In the genomic region with DNA sequence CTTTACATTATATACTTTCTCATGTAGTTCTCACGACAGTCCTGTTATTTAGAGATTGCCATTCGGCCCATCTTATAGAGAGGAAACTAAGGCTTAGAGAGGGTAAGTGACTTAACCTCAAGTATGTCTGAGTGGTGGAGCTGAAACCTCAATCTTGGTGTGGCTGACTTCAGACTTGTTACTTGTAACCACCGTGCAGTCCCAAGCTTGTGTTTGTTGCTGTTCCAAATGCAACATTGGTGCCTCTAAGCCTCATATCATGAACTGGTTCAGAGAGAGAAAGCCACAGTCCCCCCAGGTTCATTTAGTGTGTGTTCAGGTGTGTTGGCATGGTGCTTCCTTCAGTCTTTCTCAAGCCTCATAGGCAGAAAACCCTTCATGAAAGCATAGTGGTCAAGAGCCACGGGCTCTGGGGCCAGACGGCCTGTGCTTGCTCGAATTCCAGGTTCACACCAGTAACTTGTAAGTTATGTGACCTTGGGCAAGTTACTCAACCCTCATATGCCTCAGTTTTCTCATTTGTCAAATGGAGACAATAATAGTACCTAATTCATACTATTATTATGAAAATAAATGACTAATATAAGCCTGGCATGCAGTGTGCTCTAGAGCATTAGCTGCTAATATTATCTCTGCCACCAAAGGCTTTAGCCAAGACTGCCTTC, we compare ENCODE assay signal across 10 cellular contexts. TPM values are rescaled to one million over a fixed set of nuclear protein-coding genes. Genes with fewer than 3 reads are reported as not detected.
A peak's percentile ranks its signal among the peaks of the same experiment; 100 is the strongest.
DNase-seq lines count a peak whose midpoint lies in the region; ATAC-seq and TF ChIP-seq lines count a peak whose summit lies in the region.
"Had no signal": no experiment of that assay in that cellular context is flagged by ENCODE, and none has a peak within 500 bp of the region (broad histone marks: within the 10 kb centered on the region; RNA-seq: fewer than 3 reads in every experiment).

No MANE protein-coding gene starts in this region.

- H3K4me1 Mint-ChIP-seq in activated CD8-positive, alpha-beta memory T cell treated with anti-CD3 and anti-CD28 coated beads, Interleukin-2, amount 10 ng/mL, durations not matched to agents 7 days and 5 days: peaks cover 10% of the 10 kb centered on the region
- peaks cover 8% of the 10 kb centered on the region for H3K4me1 Mint-ChIP-seq in activated T-helper 1 cell treated with anti-CD3 and anti-CD28 coated beads, Interleukin-12 subunit alpha, Interleukin-12 subunit beta, Interleukin-2, Interleukin-4 antibody, amounts not matched to agents 30 ng/mL and 10 ng/mL and 1 ng/mL, durations not matched to agents 14 hours and 24 hours and 36 hours (ENCODE audit: low read depth)

- DNase-seq in activated CD8-positive, alpha-beta memory T cell treated with anti-CD3 and anti-CD28 coated beads, Interleukin-2, amount 10 ng/mL, durations not matched to agents 7 days and 5 days: peak; percentile 86
- DNase-seq in activated CD8-positive, alpha-beta memory T cell treated with anti-CD3 and anti-CD28 coated beads, Interleukin-2, amount 50 U/mL, for 4 hours: no peak
- peak; percentile 42 for DNase-seq in activated T-helper 1 cell treated with anti-CD3 and anti-CD28 coated beads, Interleukin-12 subunit alpha, Interleukin-12 subunit beta, Interleukin-2, Interleukin-4 antibody, amounts not matched to agents 30 ng/mL and 10 ng/mL and 1 ng/mL, durations not matched to agents 14 hours and 24 hours and 36 hours (ENCODE audit: low spot score)
- DNase-seq in stimulated activated naive CD8-positive, alpha-beta T cell treated with anti-CD3 and anti-CD28 coated beads, Interleukin-15, Interleukin-2, amounts not matched to agents 100 U/mL and 50 U/mL, for 24 hours: no peak
- DNase-seq in GDM1 (lab: John Stamatoyannopoulos, UW) (no peak), dorsolateral prefrontal cortex (no peak), caudate nucleus (lab: John Stamatoyannopoulos, UW) (no peak)

- CTCF ChIA-PET in activated CD8-positive, alpha-beta memory T cell treated with anti-CD3 and anti-CD28 coated beads, Interleukin-2, amount 10 ng/mL, durations not matched to agents 7 days and 5 days (lab: Charles Lee): interaction anchor here (0.9 to 1.0 kb wide), 2 partner anchors 20 to 70 kb away, joined by 4 read pairs; no protein-coding TSS in a partner anchor

- H3K9me3 Mint-ChIP-seq in activated CD8-positive, alpha-beta memory T cell treated with anti-CD3 and anti-CD28 coated beads, Interleukin-2, amount 10 ng/mL, durations not matched to agents 7 days and 5 days (ENCODE audit: low read depth): no peaks in the 10 kb centered on the region
- H3K9me3 Mint-ChIP-seq in activated T-helper 1 cell treated with anti-CD3 and anti-CD28 coated beads, Interleukin-12 subunit alpha, Interleukin-12 subunit beta, Interleukin-2, Interleukin-4 antibody, amounts not matched to agents 30 ng/mL and 10 ng/mL and 1 ng/mL, durations not matched to agents 14 hours and 24 hours and 36 hours: no peaks in the 10 kb centered on the region

- H3K4me3 Mint-ChIP-seq in activated CD8-positive, alpha-beta memory T cell treated with anti-CD3 and anti-CD28 coated beads, Interleukin-2, amount 10 ng/mL, durations not matched to agents 7 days and 5 days: no peak overlapping the region
- H3K4me3 Mint-ChIP-seq in activated T-helper 1 cell treated with anti-CD3 and anti-CD28 coated beads, Interleukin-12 subunit alpha, Interleukin-12 subunit beta, Interleukin-2, Interleukin-4 antibody, amounts not matched to agents 30 ng/mL and 10 ng/mL and 1 ng/mL, durations not matched to agents 14 hours and 24 hours and 36 hours: no peak overlapping the region

- peak overlapping the region; percentile 49 for H3K27ac Mint-ChIP-seq in activated CD8-positive, alpha-beta memory T cell treated with anti-CD3 and anti-CD28 coated beads, Interleukin-2, amount 10 ng/mL, durations not matched to agents 7 days and 5 days
- H3K27ac Mint-ChIP-seq in activated T-helper 1 cell treated with anti-CD3 and anti-CD28 coated beads, Interleukin-12 subunit alpha, Interleukin-12 subunit beta, Interleukin-2, Interleukin-4 antibody, amounts not matched to agents 30 ng/mL and 10 ng/mL and 1 ng/mL, durations not matched to agents 14 hours and 24 hours and 36 hours: no peak overlapping the region

- no peaks in the 10 kb centered on the region for H3K36me3 Mint-ChIP-seq in activated CD8-positive, alpha-beta memory T cell treated with anti-CD3 and anti-CD28 coated beads, Interleukin-2, amount 10 ng/mL, durations not matched to agents 7 days and 5 days
- H3K36me3 Mint-ChIP-seq in activated T-helper 1 cell treated with anti-CD3 and anti-CD28 coated beads, Interleukin-12 subunit alpha, Interleukin-12 subunit beta, Interleukin-2, Interleukin-4 antibody, amounts not matched to agents 30 ng/mL and 10 ng/mL and 1 ng/mL, durations not matched to agents 14 hours and 24 hours and 36 hours (ENCODE audit: low read depth): no peaks in the 10 kb centered on the region

- peaks cover 72% of the 10 kb centered on the region for H3K27me3 Mint-ChIP-seq in activated CD8-positive, alpha-beta memory T cell treated with anti-CD3 and anti-CD28 coated beads, Interleukin-2, amount 10 ng/mL, durations not matched to agents 7 days and 5 days
- peaks cover 33% of the 10 kb centered on the region for H3K27me3 Mint-ChIP-seq in activated T-helper 1 cell treated with anti-CD3 and anti-CD28 coated beads, Interleukin-12 subunit alpha, Interleukin-12 subunit beta, Interleukin-2, Interleukin-4 antibody, amounts not matched to agents 30 ng/mL and 10 ng/mL and 1 ng/mL, durations not matched to agents 14 hours and 24 hours and 36 hours (ENCODE audit: insufficient read depth)

- intact Hi-C loops in activated T-helper 1 cell treated with anti-CD3 and anti-CD28 coated beads, Interleukin-12 subunit alpha, Interleukin-12 subunit beta, Interleukin-2, Interleukin-4 antibody, amounts not matched to agents 30 ng/mL and 10 ng/mL and 1 ng/mL, durations not matched to agents 14 hours and 24 hours and 36 hours (cut with micrococcal nuclease): loop anchor here (2.0 kb wide), 1 partner anchor 20 kb away; no protein-coding TSS in a partner anchor
- intact Hi-C loops in dorsolateral prefrontal cortex (cut with DNase I): no loop called here

- H3K27me3 ChIP-seq in dorsolateral prefrontal cortex: no peaks in the 10 kb centered on the region

- ATAC-seq in activated CD8-positive, alpha-beta memory T cell treated with anti-CD3 and anti-CD28 coated beads, Interleukin-2, amount 10 ng/mL, durations not matched to agents 7 days and 5 days: peak; percentile 81
- peak; percentile 55 for ATAC-seq in HG03025 (IDR thresholded peaks at IDR 0.05; ENCODE audit: low FRiP score, unreplicated experiment)
- peak; percentile 88 for ATAC-seq in stimulated activated naive CD8-positive, alpha-beta T cell treated with anti-CD3 and anti-CD28 coated beads, Interleukin-15, Interleukin-2, amounts not matched to agents 100 U/mL and 50 U/mL, for 24 hours

- H3K4me3 ChIP-seq in dorsolateral prefrontal cortex: no peak overlapping the region

- no peak for TF ChIP-seq CTCF in dorsolateral prefrontal cortex (IDR thresholded peaks at IDR 0.05 in 54 of 56, conservative IDR thresholded peaks at IDR 0.05 in 2 of 56; ENCODE audit: low read depth in 1 of 56, partially characterized antibody in 56 of 56)

- peak overlapping the region in 29 of 59 donors; percentile 1 to 97 (median 40) for H3K27ac ChIP-seq in dorsolateral prefrontal cortex
- no peak overlapping the region for H3K27ac ChIP-seq in caudate nucleus (ENCODE audit: low read depth, low read length)

RNA-seq across cellular contexts. Expression of gene CDH1, which starts 39.9 kb away (rescaled TPM):
- total RNA-seq in activated CD8-positive, alpha-beta memory T cell treated with anti-CD3 and anti-CD28 coated beads, Interleukin-2, amount 10 ng/mL, durations not matched to agents 7 days and 5 days: under 1 TPM; 0.06 to 0.09 TPM
- 0.64 and 2.2 TPM in 2 replicates for total RNA-seq in activated T-helper 1 cell treated with anti-CD3 and anti-CD28 coated beads, Interleukin-12 subunit alpha, Interleukin-12 subunit beta, Interleukin-2, Interleukin-4 antibody, amounts not matched to agents 30 ng/mL and 10 ng/mL and 1 ng/mL, durations not matched to agents 14 hours and 24 hours and 36 hours
- total RNA-seq in dorsolateral prefrontal cortex: 10 to 100 TPM in 20 of 120 experiments, 1 to 10 TPM in 97, under 1 TPM in 3; 0.82 to 20.2 (median 5.1) TPM
- total RNA-seq: HT1080, osteocyte had no signal

Comparison
In these comparisons a context has a peak if more than half of its experiments do, and no peak if none do; other contexts are left out.
1. DNase-seq: peak in activated CD8-positive, alpha-beta memory T cell treated with anti-CD3 and anti-CD28 coated beads, Interleukin-2, amount 10 ng/mL, durations not matched to agents 7 days and 5 days (single experiment) and activated T-helper 1 cell treated with anti-CD3 and anti-CD28 coated beads, Interleukin-12 subunit alpha, Interleukin-12 subunit beta, Interleukin-2, Interleukin-4 antibody, amounts not matched to agents 30 ng/mL and 10 ng/mL and 1 ng/mL, durations not matched to agents 14 hours and 24 hours and 36 hours (single experiment); none in activated CD8-positive, alpha-beta memory T cell treated with anti-CD3 and anti-CD28 coated beads, Interleukin-2, amount 50 U/mL, for 4 hours (single experiment), stimulated activated naive CD8-positive, alpha-beta T cell treated with anti-CD3 and anti-CD28 coated beads, Interleukin-15, Interleukin-2, amounts not matched to agents 100 U/mL and 50 U/mL, for 24 hours (single experiment), GDM1 (single experiment), dorsolateral prefrontal cortex (0 of 10) and caudate nucleus (0 of 61).
2. Peak in every context shown above with its lines, with median percentiles within 50 percentile points of each other: ATAC-seq.